In genomic region chr15:70503798-70504304, GRCh38 we compare ENCODE assay signal across 13 cellular contexts.
DNase-seq lines count a peak whose midpoint lies in the region; ATAC-seq and TF ChIP-seq lines count a peak whose summit lies in the region.
"Had no signal": no experiment of that assay in that cellular context is flagged by ENCODE, and none has a peak within 500 bp of the region (broad histone marks: within the 10 kb centered on the region; RNA-seq: fewer than 3 reads in every experiment).

No MANE protein-coding gene starts in this region.

- H3K4me1 ChIP-seq in SK-N-SH (ENCODE audit: control insufficient read depth in 1 of 2, insufficient read depth in 2 of 2, low read depth in 1 of 2, low read length in 1 of 2) (peaks cover 42 to 46% of the 10 kb centered on the region in 2 experiments; a peak in 3 of 4 replicates), HEK293 (ENCODE audit: control insufficient read depth, insufficient read depth, low read length) (peaks cover 51% of the 10 kb centered on the region), neuronal stem cell (ENCODE audit: control insufficient read depth in 2 of 2, insufficient read depth in 1 of 2, low read depth in 1 of 2, low read length in 2 of 2) (peaks cover 0 to 17% of the 10 kb centered on the region in 2 donors)

- H3K4me1 Mint-ChIP-seq in T-cell (peaks cover 60 to 71% (median 70%) of the 10 kb centered on the region in 3 donors), glutamatergic neuron (ENCODE audit: low read depth, unreplicated experiment) (peaks cover 22% of the 10 kb centered on the region)

- H2AFZ ChIP-seq in SK-N-SH (ENCODE audit: low read depth) (no peak overlapping the region), neuronal stem cell (ENCODE audit: low read length) (no peak overlapping the region)

- H3F3A ChIP-seq in SK-N-SH (replicated peaks; ENCODE audit: insufficient read depth), result peaks cover 18% of the 10 kb centered on the region

- H3K27ac ChIP-seq in SK-N-SH (ENCODE audit: low read depth in 2 of 2, low read length in 1 of 2) (no peak overlapping the region; a peak in 1 of 4 replicates), HEK293 (ENCODE audit: extremely low read depth, low read depth, low read length) (peak overlapping the region; percentile 78), neuronal stem cell (replicated peaks; ENCODE audit: low read length) (no peak overlapping the region)

- H3K9me2 ChIP-seq in SK-N-SH, result no peaks in the 10 kb centered on the region

- no peak overlapping the region for H2BK120ac ChIP-seq in neuronal stem cell (ENCODE audit: low read depth, low read length)

- no peak for TF ChIP-seq RAD21 in SK-N-SH (IDR thresholded peaks at IDR 0.05; ENCODE audit: low read length)

- TF ChIP-seq CTCF in SK-N-SH (IDR thresholded peaks at IDR 0.05), result no peak
- TF ChIP-seq CTCF in HEK293 (tag by site-specific recombination; IDR thresholded peaks at IDR 0.05), result no peak
- no peak for TF ChIP-seq CTCF in glutamatergic neuron (IDR thresholded peaks at IDR 0.05; ENCODE audit: partially characterized antibody, unreplicated experiment)

- no peak overlapping the region for H2BK15ac ChIP-seq in neuronal stem cell (ENCODE audit: low read length)

- H3K27me3 Mint-ChIP-seq in T-cell (no peaks in the 10 kb centered on the region), glutamatergic neuron (ENCODE audit: unreplicated experiment) (peaks cover 10% of the 10 kb centered on the region)

- H3K9ac ChIP-seq in SK-N-SH (no peak overlapping the region), neuronal stem cell (ENCODE audit: low read depth, low read length, poor library complexity) (no peak overlapping the region)

- ATAC-seq in SK-N-SH treated with all-trans-retinoic acid at 6 μM for 48 hours (no peak), T-cell (replicated peaks in 1 of 4) (no peak)

- no peak for TF ChIP-seq EP300 in SK-N-SH (IDR thresholded peaks at IDR 0.05; ENCODE audit: borderline replicate concordance in 1 of 2, low read depth in 1 of 2, low read length in 1 of 2)

- WGBS in SK-N-SH (ENCODE audit: low lambda C conversion rate), result 95% methylated on average over 9 of the region's 10 CpGs
- WGBS in neuronal stem cell (ENCODE audit: extremely low coverage in 2 of 2, insufficient read length in 2 of 2, insufficient replicate concordance in 1 of 2), 2 donors, result no CpG with 5 or more reads among the region's 10 CpGs

- CTCF ChIA-PET in SK-N-SH (lab: Yijun Ruan, JAX) (interaction anchor here (1.0 to 2.4 kb wide), 3 partner anchors 8 to 1028 kb away, joined by 3 to 12 read pairs (median 5); no protein-coding TSS in a partner anchor), HEK293 (lab: Yijun Ruan, JAX) (interaction anchor here (0.7 to 18.0 kb wide), 8 partner anchors 9 to 238 kb away, joined by 3 to 181 read pairs (median 4); no protein-coding TSS in a partner anchor), T-cell (lab: Charles Lee) (interaction anchor here in 1 of 2 donors (1.4 kb wide), 1 partner anchor 9 kb away, joined by 5 read pairs; no protein-coding TSS in a partner anchor)

- H3K9me3 Mint-ChIP-seq in T-cell (peaks cover 0 to 7% (median 0%) of the 10 kb centered on the region in 3 donors), glutamatergic neuron (ENCODE audit: unreplicated experiment) (peaks cover 5% of the 10 kb centered on the region)

- H3K18ac ChIP-seq in neuronal stem cell (ENCODE audit: low read length), result peak overlapping the region; percentile 30

- H3K27ac Mint-ChIP-seq in T-cell (no peak overlapping the region), glutamatergic neuron (ENCODE audit: unreplicated experiment) (no peak overlapping the region)

- no peaks in the 10 kb centered on the region for H3K79me1 ChIP-seq in neuronal stem cell (ENCODE audit: low read depth, low read length)

- no peaks in the 10 kb centered on the region for H3K9me3 ChIP-seq in SK-N-SH
- no peaks in the 10 kb centered on the region for H3K9me3 ChIP-seq in HEK293 (ENCODE audit: control insufficient read depth, insufficient read depth, low read depth, low read length)
- H3K9me3 ChIP-seq in neuronal stem cell (replicated peaks in 1 of 2; ENCODE audit: control insufficient read depth in 2 of 2, insufficient read depth in 1 of 2, low read depth in 1 of 2, low read length in 2 of 2), result peaks cover 0 to 3% of the 10 kb centered on the region in 2 donors

- no peak overlapping the region for H2AK5ac ChIP-seq in neuronal stem cell (ENCODE audit: low read depth, low read length)

- POLR2A ChIA-PET in SK-N-SH (lab: Yijun Ruan, JAX), result no interaction called here
- POLR2A ChIA-PET in HEK293 (lab: Yijun Ruan, JAX), result interaction anchor here (1.3 to 5.8 kb wide), 3 partner anchors 8 to 23 kb away, joined by 5 to 43 read pairs (median 17); no protein-coding TSS in a partner anchor
- POLR2A ChIA-PET in T-cell (lab: Charles Lee), result no interaction called here

- H3K36me3 Mint-ChIP-seq in T-cell, result peaks cover 10% of the 10 kb centered on the region
- H3K36me3 Mint-ChIP-seq in glutamatergic neuron (ENCODE audit: unreplicated experiment), result no peaks in the 10 kb centered on the region
- H3K36me3 Mint-ChIP-seq: brain had no signal

- no peak overlapping the region for H3K4ac ChIP-seq in neuronal stem cell (ENCODE audit: low read length)

- no peak overlapping the region for H3K14ac ChIP-seq in neuronal stem cell (ENCODE audit: low read length)

- H2BK12ac ChIP-seq in neuronal stem cell (ENCODE audit: low read length), result no peak overlapping the region

- H3K27me3 ChIP-seq in SK-N-SH (ENCODE audit: insufficient read depth), result no peaks in the 10 kb centered on the region
- peaks cover 0 to 3% (median 0%) of the 10 kb centered on the region in 3 experiments for H3K27me3 ChIP-seq in neuronal stem cell (ENCODE audit: control insufficient read depth in 3 of 3, insufficient read depth in 3 of 3, low read depth in 1 of 3, low read length in 3 of 3)
- H3K27me3 ChIP-seq: heart right ventricle had no signal

- no peak overlapping the region for H4K91ac ChIP-seq in neuronal stem cell (ENCODE audit: low read depth, low read length, poor library complexity)

- no peaks in the 10 kb centered on the region for H4K20me1 ChIP-seq in SK-N-SH (ENCODE audit: insufficient read depth)

- H3K4me3 ChIP-seq in SK-N-SH (ENCODE audit: low read depth in 2 of 2, low read length in 1 of 2) (no peak overlapping the region), HEK293 (ENCODE audit: low read depth, low read length) (no peak overlapping the region), neuronal stem cell (ENCODE audit: low read length in 2 of 2) (no peak overlapping the region)
- H3K4me3 ChIP-seq: heart right ventricle had no signal

- H3K4me3 Mint-ChIP-seq in T-cell, result peak overlapping the region in 2 of 3 donors; percentile 11 to 57
- H3K4me3 Mint-ChIP-seq in glutamatergic neuron (ENCODE audit: unreplicated experiment), result no peak overlapping the region
- H3K4me3 Mint-ChIP-seq: brain had no signal

- no peak overlapping the region for H4K8ac ChIP-seq in neuronal stem cell (ENCODE audit: low read depth, low read length)

- H2BK5ac ChIP-seq in neuronal stem cell (ENCODE audit: low read length), result no peak overlapping the region

- no peak for DNase-seq in SK-N-SH
- no peak for DNase-seq in T-cell
- no peak for DNase-seq in neuronal stem cell (ENCODE audit: low spot score)
- no peak for DNase-seq in AG08396 (ENCODE audit: low spot score)
- DNase-seq in glutamatergic neuron, result no peak
- DNase-seq in NOMO-1 treated with dmso at 0.1 percent for 144 hours (lab: John Stamatoyannopoulos, UW; ENCODE audit: unreplicated experiment), result no peak
- DNase-seq: activated CD8-positive, alpha-beta memory T cell treated with anti-CD3 and anti-CD28 coated beads, Interleukin-2, amount 50 U/mL, for 4 hours; DMS79; NCI-H1417 had no signal

- no peak overlapping the region for H3K23ac ChIP-seq in neuronal stem cell (ENCODE audit: low read depth, low read length, poor library complexity)

- no peaks in the 10 kb centered on the region for H3K36me3 ChIP-seq in SK-N-SH (replicated peaks in 1 of 2; ENCODE audit: control insufficient read depth in 1 of 2, insufficient read depth in 2 of 2, low read length in 1 of 2)
- H3K36me3 ChIP-seq in HEK293 (ENCODE audit: control insufficient read depth in 2 of 2, insufficient read depth in 1 of 2, low read length in 2 of 2), result no peaks in the 10 kb centered on the region
- no peaks in the 10 kb centered on the region for H3K36me3 ChIP-seq in neuronal stem cell (replicated peaks in 1 of 2; ENCODE audit: control insufficient read depth in 2 of 2, insufficient read depth in 2 of 2, low read length in 2 of 2)
- H3K36me3 ChIP-seq: heart right ventricle had no signal

- H3K4me2 ChIP-seq in SK-N-SH (peak overlapping the region; percentile 50; the same call in 1 of the 2 replicates), neuronal stem cell (ENCODE audit: insufficient read depth, low read length, poor library complexity, severe bottlenecking) (no peak overlapping the region)

- no peaks in the 10 kb centered on the region for H3K79me2 ChIP-seq in SK-N-SH (ENCODE audit: insufficient read depth)

TF ChIP-seq in SK-N-SH, 30 proteins besides CTCF, POLR2A, EP300 and RAD21 (continues in another document):
- TF ChIP-seq RXRA (IDR thresholded peaks at IDR 0.05; ENCODE audit: borderline replicate concordance, low read depth) (no peak), TEAD4 (IDR thresholded peaks at IDR 0.05; ENCODE audit: borderline replicate concordance, insufficient read depth) (no peak), MAX (IDR thresholded peaks at IDR 0.05; ENCODE audit: low read depth) (no peak)

TF ChIP-seq in HEK293, 187 proteins besides CTCF, POLR2A, EP300 and RAD21 (continues in another document):
- TF ChIP-seq, protein P1, sequence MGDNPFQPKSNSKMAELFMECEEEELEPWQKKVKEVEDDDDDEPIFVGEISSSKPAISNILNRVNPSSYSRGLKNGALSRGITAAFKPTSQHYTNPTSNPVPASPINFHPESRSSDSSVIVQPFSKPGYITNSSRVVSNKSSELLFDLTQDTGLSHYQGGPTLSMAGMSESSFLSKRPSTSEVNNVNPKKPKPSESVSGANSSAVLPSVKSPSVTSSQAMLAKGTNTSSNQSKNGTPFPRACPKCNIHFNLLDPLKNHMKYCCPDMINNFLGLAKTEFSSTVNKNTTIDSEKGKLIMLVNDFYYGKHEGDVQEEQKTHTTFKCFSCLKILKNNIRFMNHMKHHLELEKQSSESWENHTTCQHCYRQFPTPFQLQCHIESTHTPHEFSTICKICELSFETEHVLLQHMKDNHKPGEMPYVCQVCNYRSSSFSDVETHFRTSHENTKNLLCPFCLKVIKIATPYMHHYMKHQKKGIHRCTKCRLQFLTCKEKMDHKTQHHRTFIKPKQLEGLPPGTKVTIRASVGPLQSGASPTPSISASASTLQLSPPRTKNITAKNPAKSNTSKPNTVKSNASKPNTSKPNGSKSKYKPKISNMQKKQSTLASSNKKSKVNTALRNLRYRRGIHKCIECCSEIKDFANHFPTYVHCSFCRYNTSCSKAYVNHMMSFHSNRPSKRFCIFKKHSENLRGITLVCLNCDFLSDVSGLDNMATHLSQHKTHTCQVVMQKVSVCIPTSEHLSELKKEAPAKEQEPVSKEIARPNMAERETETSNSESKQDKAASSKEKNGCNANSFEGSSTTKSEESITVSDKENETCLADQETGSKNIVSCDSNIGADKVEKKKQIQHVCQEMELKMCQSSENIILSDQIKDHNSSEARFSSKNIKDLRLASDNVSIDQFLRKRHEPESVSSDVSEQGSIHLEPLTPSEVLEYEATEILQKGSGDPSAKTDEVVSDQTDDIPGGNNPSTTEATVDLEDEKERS (tag by site-specific recombination; IDR thresholded peaks at IDR 0.05), result no peak
- TF ChIP-seq ZNF221 (tag by site-specific recombination; IDR thresholded peaks at IDR 0.05; ENCODE audit: borderline replicate concordance), result no peak
